11 cellular contexts compared by ENCODE assay signal in the genomic region with DNA sequence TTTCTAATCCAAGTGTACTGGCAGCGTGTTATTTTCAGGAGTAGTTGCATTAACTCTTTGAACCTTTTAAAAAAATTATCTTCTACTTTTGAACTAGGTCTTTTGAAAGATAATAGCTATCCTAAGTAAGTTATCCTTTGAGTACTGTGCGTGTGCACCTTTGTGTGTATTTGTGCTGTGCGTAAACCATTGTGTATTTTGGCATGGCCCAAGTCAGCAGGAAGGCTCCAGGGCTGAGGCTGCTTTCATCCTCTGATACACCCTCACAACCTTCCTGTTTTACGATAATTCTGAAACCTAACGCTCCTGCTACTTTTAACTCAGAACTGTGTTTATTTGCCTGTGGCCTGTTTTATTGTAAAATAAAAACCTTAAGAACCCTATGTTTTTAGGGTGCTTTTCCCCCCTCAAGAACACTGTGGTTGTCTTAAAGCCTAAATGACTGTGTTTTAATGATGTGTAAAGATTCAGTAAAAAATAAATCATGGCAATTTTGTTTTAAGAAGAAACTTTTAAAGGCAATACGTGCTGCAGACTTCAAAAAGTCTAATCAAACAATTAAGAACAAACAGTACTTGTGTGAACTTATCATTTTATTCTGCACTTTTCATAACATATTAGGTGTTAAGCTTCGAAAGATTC. TPM values are rescaled to one million over a fixed set of nuclear protein-coding genes. Genes with fewer than 3 reads are reported as not detected.
A peak's percentile ranks its signal among the peaks of the same experiment; 100 is the strongest.
DNase-seq lines count a peak whose midpoint lies in the region; ATAC-seq and TF ChIP-seq lines count a peak whose summit lies in the region.
"Had no signal": no experiment of that assay in that cellular context is flagged by ENCODE, and none has a peak within 500 bp of the region (broad histone marks: within the 10 kb centered on the region; RNA-seq: fewer than 3 reads in every experiment).

No MANE protein-coding gene starts in this region.

- intact Hi-C loops in CD8-positive, alpha-beta T cell (cut with DNase I, micrococcal nuclease): no loop called here

- no peaks in the 10 kb centered on the region for H3K36me3 ChIP-seq in Karpas-422 (ENCODE audit: insufficient read depth, low read length)
- H3K36me3 ChIP-seq in CD8-positive, alpha-beta T cell (ENCODE audit: insufficient read depth, low read length): no peaks in the 10 kb centered on the region
- H3K36me3 ChIP-seq: neutrophil had no signal

- peak overlapping the region; percentile 50 for H3K27ac Mint-ChIP-seq in nephron progenitor cell
- H3K27ac Mint-ChIP-seq in CD8-positive, alpha-beta T cell: no peak overlapping the region
- H3K27ac Mint-ChIP-seq: activated CD8-positive, alpha-beta memory T cell treated with anti-CD3 and anti-CD28 coated beads, Interleukin-2, amount 10 ng/mL, durations not matched to agents 7 days and 5 days had no signal

- H3K9me3 ChIP-seq in Karpas-422 (ENCODE audit: low read length): no peaks in the 10 kb centered on the region
- H3K9me3 ChIP-seq in CD8-positive, alpha-beta T cell (ENCODE audit: low read length): no peaks in the 10 kb centered on the region
- H3K9me3 ChIP-seq: neutrophil had no signal

- H3K4me3 ChIP-seq in Karpas-422 (ENCODE audit: low read length): no peak overlapping the region
- no peak overlapping the region for H3K4me3 ChIP-seq in CD8-positive, alpha-beta T cell (ENCODE audit: low read depth, low read length)

- POLR2A ChIA-PET in CD8-positive, alpha-beta T cell (lab: Charles Lee): interaction anchor here (0.6 kb wide), 1 partner anchor 17 kb away, joined by 3 read pairs; no protein-coding TSS in a partner anchor

- H3K27me3 Mint-ChIP-seq in nephron progenitor cell (ENCODE audit: low read depth, poor library complexity): no peaks in the 10 kb centered on the region
- no peaks in the 10 kb centered on the region for H3K27me3 Mint-ChIP-seq in CD8-positive, alpha-beta T cell (ENCODE audit: low read depth)
- H3K27me3 Mint-ChIP-seq: activated CD8-positive, alpha-beta memory T cell treated with anti-CD3 and anti-CD28 coated beads, Interleukin-2, amount 10 ng/mL, durations not matched to agents 7 days and 5 days had no signal

- H3K79me2 ChIP-seq in Karpas-422 (ENCODE audit: low read length): no peaks in the 10 kb centered on the region

- no peak for ATAC-seq in GM19455 (IDR thresholded peaks at IDR 0.05; ENCODE audit: unreplicated experiment)
- ATAC-seq in CD8-positive, alpha-beta T cell: no peak
- ATAC-seq: activated CD8-positive, alpha-beta memory T cell treated with anti-CD3 and anti-CD28 coated beads, Interleukin-2, amount 10 ng/mL, durations not matched to agents 7 days and 5 days had no signal

- H4K20me1 ChIP-seq in Karpas-422 (ENCODE audit: insufficient read depth, low read depth, low read length): no peaks in the 10 kb centered on the region

- H3K27me3 ChIP-seq in Karpas-422 (ENCODE audit: low read length): no peaks in the 10 kb centered on the region
- H3K27me3 ChIP-seq in CD8-positive, alpha-beta T cell (ENCODE audit: insufficient read depth, low read length): no peaks in the 10 kb centered on the region
- H3K27me3 ChIP-seq: neutrophil had no signal

- no peaks in the 10 kb centered on the region for H3K36me3 Mint-ChIP-seq in nephron progenitor cell (ENCODE audit: low read depth)
- H3K36me3 Mint-ChIP-seq in CD8-positive, alpha-beta T cell: no peaks in the 10 kb centered on the region
- H3K36me3 Mint-ChIP-seq: activated CD8-positive, alpha-beta memory T cell treated with anti-CD3 and anti-CD28 coated beads, Interleukin-2, amount 10 ng/mL, durations not matched to agents 7 days and 5 days had no signal

- no peaks in the 10 kb centered on the region for H3K9me2 ChIP-seq in Karpas-422 (replicated peaks; ENCODE audit: insufficient read depth, low read length)

- H3K4me1 Mint-ChIP-seq in nephron progenitor cell: peaks cover 17% of the 10 kb centered on the region
- no peaks in the 10 kb centered on the region for H3K4me1 Mint-ChIP-seq in CD8-positive, alpha-beta T cell (ENCODE audit: low read depth)
- H3K4me1 Mint-ChIP-seq: activated CD8-positive, alpha-beta memory T cell treated with anti-CD3 and anti-CD28 coated beads, Interleukin-2, amount 10 ng/mL, durations not matched to agents 7 days and 5 days had no signal

- H3K4me3 Mint-ChIP-seq in nephron progenitor cell: no peak overlapping the region
- H3K4me3 Mint-ChIP-seq in CD8-positive, alpha-beta T cell: no peak overlapping the region
- H3K4me3 Mint-ChIP-seq: activated CD8-positive, alpha-beta memory T cell treated with anti-CD3 and anti-CD28 coated beads, Interleukin-2, amount 10 ng/mL, durations not matched to agents 7 days and 5 days had no signal

- no peak overlapping the region for H3K27ac ChIP-seq in Karpas-422 (ENCODE audit: low read length)
- H3K27ac ChIP-seq in VCaP: peak overlapping the region; percentile 98
- no peak overlapping the region for H3K27ac ChIP-seq in CD8-positive, alpha-beta T cell (ENCODE audit: low read depth, low read length)
- H3K27ac ChIP-seq: neutrophil had no signal

- peak overlapping the region; percentile 44; the same call in 1 of the 2 replicates for H2AFZ ChIP-seq in Karpas-422 (ENCODE audit: low read length)

- H3K9me3 Mint-ChIP-seq in nephron progenitor cell: no peaks in the 10 kb centered on the region
- H3K9me3 Mint-ChIP-seq in CD8-positive, alpha-beta T cell: no peaks in the 10 kb centered on the region

- H3K4me2 ChIP-seq in Karpas-422 (ENCODE audit: low read depth, low read length, poor library complexity, severe bottlenecking): peak overlapping the region; percentile 13

- CTCF ChIA-PET in CD8-positive, alpha-beta T cell (lab: Charles Lee): no interaction called here

- DNase-seq in Daoy (ENCODE audit: low read depth) (peak; percentile 65), Karpas-422 (no peak), nephron progenitor cell (no peak), germinal center (ENCODE audit: low spot score) (no peak)
- DNase-seq in CD8-positive, alpha-beta T cell: no peak
- DNase-seq in activated CD4-positive, alpha-beta T cell treated with anti-CD3 and anti-CD28 coated beads for 4 hours: no peak
- DNase-seq: activated CD8-positive, alpha-beta memory T cell treated with anti-CD3 and anti-CD28 coated beads, Interleukin-2, amount 10 ng/mL, durations not matched to agents 7 days and 5 days; SIG-M5 had no signal

- no peak overlapping the region for H3K9ac ChIP-seq in Karpas-422 (ENCODE audit: low read length)

- peaks cover 26% of the 10 kb centered on the region for H3K4me1 ChIP-seq in Karpas-422 (ENCODE audit: low read length)
- no peaks in the 10 kb centered on the region for H3K4me1 ChIP-seq in CD8-positive, alpha-beta T cell (ENCODE audit: insufficient read depth, low read length)

- TF ChIP-seq CTCF in VCaP (conservative IDR thresholded peaks at IDR 0.05): no peak
- no peak for TF ChIP-seq CTCF in nephron progenitor cell (IDR thresholded peaks at IDR 0.05)
- no peak for TF ChIP-seq CTCF in CD8-positive, alpha-beta T cell (IDR thresholded peaks at IDR 0.05)

RNA-seq across cellular contexts. Expression of a gene that starts 57.5 kb away (rescaled TPM):
- total RNA-seq in Daoy (2014; rRNA removed; shearing (Covaris generic)): 22.6 and 22.7 TPM in 2 replicates
- total RNA-seq in Karpas-422 (2014; rRNA removed; shearing (Covaris generic); ENCODE audit: low replicate concordance): 1.7 and 5.2 TPM in 2 replicates
- under 1 TPM; 0.89 to 0.95 TPM for total RNA-seq in CD8-positive, alpha-beta T cell
